In genomic region chr3:187967982-187968381, GRCh38 we compare ENCODE assay signal across 19 cellular contexts.
DNase-seq lines count a peak whose midpoint lies in the region; ATAC-seq and TF ChIP-seq lines count a peak whose summit lies in the region.
"Had no signal": no experiment of that assay in that cellular context is flagged by ENCODE, and none has a peak within 500 bp of the region (broad histone marks: within the 10 kb centered on the region; RNA-seq: fewer than 3 reads in every experiment).

No MANE protein-coding gene starts in this region.

- H4K8ac ChIP-seq in trophoblast cell (ENCODE audit: low read depth, low read length), result no peak overlapping the region

- H3K27ac ChIP-seq in trophoblast cell (ENCODE audit: low read depth, low read length) (no peak overlapping the region), lower lobe of right lung (no peak overlapping the region)
- H3K27ac ChIP-seq in effector memory CD4-positive, alpha-beta T cell (ENCODE audit: insufficient read depth, low read length, poor library complexity, severe bottlenecking), result no peak overlapping the region
- H3K27ac ChIP-seq: ascending aorta, colonic mucosa, parathyroid adenoma had no signal

- no peak overlapping the region for H2AFZ ChIP-seq in trophoblast cell (ENCODE audit: insufficient read depth, low read length, poor library complexity)
- H2AFZ ChIP-seq: parathyroid adenoma had no signal

- intact Hi-C loops in lower lobe of right lung (cut with DNase I), result no loop called here

- no peak overlapping the region for H2AK5ac ChIP-seq in trophoblast cell (ENCODE audit: low read length)

- H2BK12ac ChIP-seq in trophoblast cell (ENCODE audit: low read length), result no peak overlapping the region

- H3K27me3 ChIP-seq in trophoblast cell (ENCODE audit: insufficient read depth, low read length), result no peaks in the 10 kb centered on the region
- H3K27me3 ChIP-seq in effector memory CD4-positive, alpha-beta T cell (replicated peaks; ENCODE audit: control insufficient read depth, insufficient read depth, low read length, poor library complexity, severe bottlenecking), result no peaks in the 10 kb centered on the region
- no peaks in the 10 kb centered on the region for H3K27me3 ChIP-seq in lower lobe of right lung (ENCODE audit: low read depth)
- H3K27me3 ChIP-seq: ascending aorta, colonic mucosa had no signal

- H3K9ac ChIP-seq in trophoblast cell (ENCODE audit: low read length), result no peak overlapping the region
- H3K9ac ChIP-seq: parathyroid adenoma had no signal

- no peak overlapping the region for H4K91ac ChIP-seq in trophoblast cell (ENCODE audit: low read depth, low read length)

- TF ChIP-seq CTCF in choroid plexus epithelial cell (conservative IDR thresholded peaks at IDR 0.05; ENCODE audit: low read depth, low read length) (no peak), lower lobe of right lung (IDR thresholded peaks at IDR 0.05) (no peak)

- no peaks in the 10 kb centered on the region for H3K9me3 ChIP-seq in trophoblast cell (ENCODE audit: insufficient read depth, low read depth, low read length)
- no peaks in the 10 kb centered on the region for H3K9me3 ChIP-seq in effector memory CD4-positive, alpha-beta T cell (ENCODE audit: control insufficient read depth, low read length)
- no peaks in the 10 kb centered on the region for H3K9me3 ChIP-seq in lower lobe of right lung
- H3K9me3 ChIP-seq: ascending aorta, colonic mucosa had no signal

- no peaks in the 10 kb centered on the region for H3K79me2 ChIP-seq in trophoblast cell (ENCODE audit: control insufficient read depth, insufficient read depth, low read length, poor library complexity)
- H3K79me2 ChIP-seq: parathyroid adenoma had no signal

- no peak overlapping the region for H4K12ac ChIP-seq in trophoblast cell (ENCODE audit: low read depth, low read length)

- H3K79me1 ChIP-seq in trophoblast cell (ENCODE audit: low read length), result no peaks in the 10 kb centered on the region

- no CpG with 5 or more reads among the region's 5 CpGs for WGBS in trophoblast cell (ENCODE audit: extremely low coverage, insufficient coverage, insufficient read length)

- H3K4me3 ChIP-seq in choroid plexus epithelial cell (ENCODE audit: low read depth, low read length), result no peak overlapping the region
- no peak overlapping the region for H3K4me3 ChIP-seq in trophoblast cell (ENCODE audit: low read depth, low read length)
- H3K4me3 ChIP-seq in effector memory CD4-positive, alpha-beta T cell (ENCODE audit: insufficient read depth, low read depth, low read length, poor library complexity, severe bottlenecking), result no peak overlapping the region
- no peak overlapping the region for H3K4me3 ChIP-seq in lower lobe of right lung
- H3K4me3 ChIP-seq: ascending aorta, colonic mucosa, lung had no signal

- no peak for ATAC-seq in lower lobe of right lung
- ATAC-seq: naive thymus-derived CD4-positive, alpha-beta T cell had no signal

- H2BK120ac ChIP-seq in trophoblast cell (ENCODE audit: insufficient read depth, low read length, poor library complexity), result no peak overlapping the region

- no peak overlapping the region for H3K4ac ChIP-seq in trophoblast cell (ENCODE audit: low read depth, low read length)

- no peak overlapping the region for H3K18ac ChIP-seq in trophoblast cell (ENCODE audit: low read length)

- no peak overlapping the region for H3K4me2 ChIP-seq in trophoblast cell (ENCODE audit: low read length)

- H3K23ac ChIP-seq in trophoblast cell (ENCODE audit: low read length), result no peak overlapping the region

- H3K4me1 ChIP-seq in trophoblast cell (ENCODE audit: control insufficient read depth in 1 of 2, insufficient read depth in 2 of 2, low read length in 2 of 2) (peaks cover 8 to 13% of the 10 kb centered on the region in 2 experiments), lower lobe of right lung (peaks cover 24% of the 10 kb centered on the region)
- no peaks in the 10 kb centered on the region for H3K4me1 ChIP-seq in effector memory CD4-positive, alpha-beta T cell (ENCODE audit: control insufficient read depth, insufficient read depth, low read length, poor library complexity, severe bottlenecking)
- H3K4me1 ChIP-seq: ascending aorta, colonic mucosa, parathyroid adenoma had no signal

- H3K36me3 ChIP-seq in trophoblast cell (ENCODE audit: control insufficient read depth in 1 of 2, insufficient read depth in 2 of 2, low read length in 2 of 2) (no peaks in the 10 kb centered on the region), lower lobe of right lung (no peaks in the 10 kb centered on the region)
- no peaks in the 10 kb centered on the region for H3K36me3 ChIP-seq in effector memory CD4-positive, alpha-beta T cell (ENCODE audit: control insufficient read depth, insufficient read depth, low read length)
- H3K36me3 ChIP-seq: ascending aorta, colonic mucosa had no signal

- H2BK5ac ChIP-seq in trophoblast cell (ENCODE audit: low read depth, low read length, poor library complexity), result no peak overlapping the region

- no peak overlapping the region for H3K14ac ChIP-seq in trophoblast cell (ENCODE audit: low read length)

- DNase-seq in ELF-1 (ENCODE audit: low read depth, low spot score) (peak; percentile 62), NCI-H460 (ENCODE audit: extremely low read depth, low read depth) (peak; percentile 25), choroid plexus epithelial cell (ENCODE audit: low read depth) (peak; percentile 55), trophoblast cell (peak; percentile 88 to 97), A172 (ENCODE audit: low spot score) (no peak), lower lobe of right lung (no peak)
- no peak for DNase-seq in effector memory CD4-positive, alpha-beta T cell
- DNase-seq: activated CD4-positive, alpha-beta T cell treated with anti-CD3 and anti-CD28 coated beads for 48 hours; activated CD8-positive, alpha-beta memory T cell treated with anti-CD3 and anti-CD28 coated beads, Interleukin-2, amount 50 U/mL, for 48 hours; colonic mucosa; DMS153; MM.1S; naive thymus-derived CD4-positive, alpha-beta T cell; NCI-H187 treated with DMSO at 0.1 percent for 48 hours; NCI-H446 treated with DMSO at 0.1 percent for 48 hours; stimulated activated CD4-positive, alpha-beta T cell treated with anti-CD3 and anti-CD28 coated beads, Interleukin-4, amount 100 ng/mL, for 4 hours had no signal

Comparison
In these comparisons a context has a peak if more than half of its experiments do, and no peak if none do; other contexts are left out.
1. DNase-seq: peak in ELF-1 (single experiment), NCI-H460 (single experiment), choroid plexus epithelial cell (single experiment) and trophoblast cell (2 of 2); none in effector memory CD4-positive, alpha-beta T cell (0 of 3), A172 (single experiment) and lower lobe of right lung (single experiment).